Comparison of ENCODE assay signal across 7 cellular contexts in genomic region chr17:42561908-42562844, GRCh38. TPM values are rescaled to one million over a fixed set of nuclear protein-coding genes. Genes with fewer than 3 reads are reported as not detected.
DNase-seq lines count a peak whose midpoint lies in the region; ATAC-seq and TF ChIP-seq lines count a peak whose summit lies in the region.

Gene COASY, plus strand, starts transcription at chr17:42562148. Its CDS starts 475 bp downstream, at chr17:42562623.

- no peaks in the 10 kb centered on the region for H3K27me3 Mint-ChIP-seq in activated T-cell treated with anti-CD3 and anti-CD28 coated beads, Interleukin-2, amount 50 U/mL, for 72 hours (ENCODE audit: low read depth)

- ATAC-seq in GM18907 (IDR thresholded peaks at IDR 0.05; ENCODE audit: unreplicated experiment): peak; percentile 51
- peak; percentile 78 to 82 for ATAC-seq in activated T-cell treated with anti-CD3 and anti-CD28 coated beads, Interleukin-2, amount 50 U/mL, for 72 hours (replicated peaks in 1 of 2)

- peaks cover 19 to 28% (median 25%) of the 10 kb centered on the region in 4 donors for H3K36me3 ChIP-seq in esophagus muscularis mucosa
- H3K36me3 ChIP-seq in mucosa of stomach (ENCODE audit: control insufficient read depth, insufficient read depth, low read length): peaks cover 9% of the 10 kb centered on the region

- peak within 1 kb of the TSS; percentile 83 to 90 (median 85) for H3K27ac ChIP-seq in esophagus muscularis mucosa (replicated peaks in 1 of 4)

- peaks cover 43% of the 10 kb centered on the region for H3K4me1 Mint-ChIP-seq in activated T-cell treated with anti-CD3 and anti-CD28 coated beads, Interleukin-2, amount 50 U/mL, for 72 hours (ENCODE audit: low read depth)

- intact Hi-C loops in esophagus muscularis mucosa (cut with DNase I): no loop called here

- no peak for TF ChIP-seq EP300 in esophagus muscularis mucosa (IDR thresholded peaks at IDR 0.05)

- H3K27ac Mint-ChIP-seq in activated T-cell treated with anti-CD3 and anti-CD28 coated beads, Interleukin-2, amount 50 U/mL, for 72 hours: peak within 1 kb of the TSS; percentile 91

- H3K4me3 Mint-ChIP-seq in activated T-cell treated with anti-CD3 and anti-CD28 coated beads, Interleukin-2, amount 50 U/mL, for 72 hours: peak within 1 kb of the TSS; percentile 92

- peak in 1 of 3 experiments; percentile 17 for TF ChIP-seq CTCF in esophagus muscularis mucosa (IDR thresholded peaks at IDR 0.05)

- peak; percentile 56 for TF ChIP-seq POLR2A in esophagus muscularis mucosa (IDR thresholded peaks at IDR 0.05; ENCODE audit: low read depth)

- peaks cover 1 to 5% of the 10 kb centered on the region in 2 donors for H3K36me3 Mint-ChIP-seq in activated T-cell treated with anti-CD3 and anti-CD28 coated beads, Interleukin-2, amount 50 U/mL, for 72 hours (ENCODE audit: insufficient read depth in 2 of 2)

- no peaks in the 10 kb centered on the region for H3K9me3 Mint-ChIP-seq in activated T-cell treated with anti-CD3 and anti-CD28 coated beads, Interleukin-2, amount 50 U/mL, for 72 hours

- peak within 1 kb of the TSS; percentile 70 to 87 (median 73) for H3K4me3 ChIP-seq in esophagus muscularis mucosa
- peak within 1 kb of the TSS; percentile 53 for H3K4me3 ChIP-seq in mucosa of stomach (ENCODE audit: low read length)

- peaks cover 31 to 55% (median 50%) of the 10 kb centered on the region in 4 donors for H3K4me1 ChIP-seq in esophagus muscularis mucosa
- H3K4me1 ChIP-seq in mucosa of stomach (ENCODE audit: control insufficient read depth, insufficient read depth, low read length): peaks cover 45% of the 10 kb centered on the region

- no peaks in the 10 kb centered on the region for H3K27me3 ChIP-seq in esophagus muscularis mucosa
- no peaks in the 10 kb centered on the region for H3K27me3 ChIP-seq in mucosa of stomach (ENCODE audit: control insufficient read depth, insufficient read depth, low read length)

- H3K9ac ChIP-seq in mucosa of stomach (ENCODE audit: low read length): peak within 1 kb of the TSS; percentile 84

- H3K9me3 ChIP-seq in esophagus muscularis mucosa (no peaks in the 10 kb centered on the region), mucosa of stomach (ENCODE audit: control insufficient read depth, low read length) (no peaks in the 10 kb centered on the region)

- peak; percentile 97 for DNase-seq in LHCN-M2 (ENCODE audit: low read depth)
- DNase-seq in RKO (ENCODE audit: low spot score): peak; percentile 96
- peak; percentile 94 to 96 for DNase-seq in activated T-cell treated with anti-CD3 and anti-CD28 coated beads, Interleukin-2, amount 50 U/mL, for 72 hours
- peak; percentile 98 for DNase-seq in esophagus muscularis mucosa (ENCODE audit: extremely low spot score)
- peak; percentile 80 to 85 for DNase-seq in stimulated activated CD8-positive, alpha-beta memory T cell treated with anti-CD3 and anti-CD28 coated beads, Interleukin-4, amount 100 ng/mL, for 4 hours (ENCODE audit: low read depth in 2 of 2, low spot score in 1 of 2)

- WGBS in esophagus muscularis mucosa: under 1% methylated on average over 47 of the region's 57 CpGs

RNA-seq across cellular contexts. Expression of gene COASY, which starts in this region (rescaled TPM):
- total RNA-seq in LHCN-M2 (2014; rRNA removed) (25.8 and 31.7 TPM in 2 replicates), esophagus muscularis mucosa (10 to 100 TPM; 13.4 to 27.5 (median 22.4) TPM)
- polyA plus RNA-seq in LHCN-M2 (2012): 53.6 TPM
- 10 to 100 TPM; 98.2 to 98.5 TPM for total RNA-seq in activated T-cell treated with anti-CD3 and anti-CD28 coated beads, Interleukin-2, amount 50 U/mL, for 72 hours

Comparison
In these comparisons a context has a peak if more than half of its experiments do, and no peak if none do; other contexts are left out.
1. Peak in every context shown above with its lines: DNase-seq, ATAC-seq, H3K4me3 ChIP-seq and H3K27ac ChIP-seq.